Comparison of ENCODE assay signal across 8 cellular contexts in the genomic region with DNA sequence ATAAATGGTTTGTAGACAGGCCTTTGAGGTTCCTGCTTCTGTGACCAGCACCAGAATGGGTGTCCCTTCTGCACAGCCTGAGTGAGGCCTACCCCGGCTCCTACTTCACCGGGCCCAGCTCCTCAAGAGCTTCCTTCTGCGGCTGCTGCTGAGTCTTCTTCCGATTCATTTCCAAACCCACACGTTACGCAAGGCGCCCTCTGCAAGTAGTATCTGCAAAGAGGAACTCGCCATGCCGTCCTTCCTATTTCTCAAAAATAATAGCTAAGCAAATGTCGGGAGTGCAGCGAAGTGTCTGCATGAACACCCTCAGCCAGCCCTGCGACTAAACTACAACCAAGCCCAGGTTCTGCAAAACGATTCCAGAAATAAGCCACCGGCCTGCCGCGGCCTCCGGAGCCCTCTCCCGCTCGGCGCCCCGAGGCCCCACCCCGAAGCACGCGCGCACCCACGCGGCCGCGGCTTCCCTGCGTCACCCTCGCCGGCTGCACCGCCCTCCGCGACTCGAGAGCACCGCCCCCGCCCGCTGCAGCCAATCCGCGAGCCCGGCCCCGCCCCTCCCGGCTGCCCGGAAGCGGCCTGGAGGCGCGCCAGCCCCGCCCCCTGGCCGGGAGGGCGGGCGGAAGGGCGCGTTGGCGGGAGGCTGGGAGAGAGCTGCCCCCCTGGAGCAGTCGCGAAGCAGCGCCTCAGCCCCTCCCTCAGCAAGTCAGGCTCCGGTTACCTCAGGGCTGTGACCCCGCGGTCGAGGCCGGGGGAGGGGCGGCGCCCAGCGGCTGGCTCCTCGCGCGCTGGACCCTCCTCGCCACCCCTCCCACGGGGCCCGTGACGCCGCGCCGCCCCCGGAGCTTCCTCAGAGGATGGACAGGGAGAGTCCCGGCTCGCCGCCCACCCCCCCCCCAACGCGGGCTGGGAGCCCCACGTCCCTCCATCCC. TPM values are rescaled to one million over a fixed set of nuclear protein-coding genes. Genes with fewer than 3 reads are reported as not detected.
DNase-seq lines count a peak whose midpoint lies in the region; ATAC-seq lines count a peak whose summit lies in the region.

No MANE protein-coding gene starts in this region.

- ATAC-seq in GM18498 (IDR thresholded peaks at IDR 0.05; ENCODE audit: unreplicated experiment) = peak; percentile 66
- peak; percentile 44 for ATAC-seq in HG02840 (IDR thresholded peaks at IDR 0.05; ENCODE audit: low FRiP score, unreplicated experiment)
- peak; percentile 72 to 73 for ATAC-seq in right cardiac atrium

- no peaks in the 10 kb centered on the region for H3K36me3 ChIP-seq in urinary bladder (ENCODE audit: insufficient read depth)

- peak overlapping the region; percentile 85 for H3K27ac ChIP-seq in angular gyrus (ENCODE audit: low read depth, low read length)
- H3K27ac ChIP-seq in right cardiac atrium (ENCODE audit: low read length) = peak overlapping the region; percentile 85
- H3K27ac ChIP-seq in urinary bladder (ENCODE audit: low read depth) = peak overlapping the region; percentile 88

- intact Hi-C loops in right cardiac atrium (cut with DNase I) = no loop called here

- no peaks in the 10 kb centered on the region for H3K27me3 ChIP-seq in right cardiac atrium (ENCODE audit: control insufficient read depth, insufficient read depth)

- 1% methylated on average over 83 of the region's 83 CpGs for WGBS in right cardiac atrium
- under 1% methylated on average over 81 of the region's 83 CpGs for whole genome bisulfite sequencing in urinary bladder

- no peaks in the 10 kb centered on the region for H3K9me3 ChIP-seq in right cardiac atrium (ENCODE audit: control insufficient read depth, low read length)

- DNase-seq in NCI-H1694 (lab: John Stamatoyannopoulos, UW) = peak; percentile 74
- DNase-seq in T-helper 2 cell = peak; percentile 96 to 99 (median 97)
- peak; percentile 96 to 99 (median 99) for DNase-seq in right cardiac atrium
- DNase-seq in pulmonary artery endothelial cell (ENCODE audit: low read depth, low spot score) = peak; percentile 77

- H3K4me1 ChIP-seq in right cardiac atrium (ENCODE audit: control insufficient read depth, insufficient read depth, low read length) (peaks cover 15% of the 10 kb centered on the region), urinary bladder (ENCODE audit: insufficient read depth) (no peaks in the 10 kb centered on the region)

- peak overlapping the region; percentile 71 for H3K4me3 ChIP-seq in right cardiac atrium (ENCODE audit: low read length)
- peak overlapping the region; percentile 54 for H3K4me3 ChIP-seq in urinary bladder (ENCODE audit: low read depth, low read length)

RNA-seq across cellular contexts. Expression of a gene that starts 8.3 kb away (rescaled TPM):
- total RNA-seq in right cardiac atrium = 10 to 100 TPM; 10.5 to 11.8 (median 10.8) TPM
- 6.8 TPM for polyA plus RNA-seq in right cardiac atrium
- 3.1 and 3.2 TPM in 2 replicates for total RNA-seq in pulmonary artery endothelial cell
- 7.5 TPM for total RNA-seq in urinary bladder
- polyA plus RNA-seq in urinary bladder = 20.5 TPM

RNA-seq across cellular contexts. Expression of a gene that starts 55.2 kb away (rescaled TPM):
- 10 to 100 TPM; 31.1 to 38.6 (median 37.3) TPM for total RNA-seq in right cardiac atrium
- 37.3 TPM for polyA plus RNA-seq in right cardiac atrium
- total RNA-seq in pulmonary artery endothelial cell = 34.0 and 38.1 TPM in 2 replicates
- 37.6 TPM for total RNA-seq in urinary bladder
- polyA plus RNA-seq in urinary bladder = 61.1 TPM

RNA-seq across cellular contexts. Expression of a gene that starts 56.3 kb away (rescaled TPM):
- total RNA-seq in right cardiac atrium (10 to 100 TPM; 15.4 to 22.2 (median 18.0) TPM), pulmonary artery endothelial cell (64.2 and 80.7 TPM in 2 replicates), urinary bladder (23.3 TPM)
- polyA plus RNA-seq in right cardiac atrium (12.3 TPM), urinary bladder (21.9 TPM)

Comparison
In these comparisons a context has a peak if more than half of its experiments do, and no peak if none do; other contexts are left out.
1. Peak in every context shown above with its lines: DNase-seq, ATAC-seq, H3K4me3 ChIP-seq and H3K27ac ChIP-seq.